In the genomic region with DNA sequence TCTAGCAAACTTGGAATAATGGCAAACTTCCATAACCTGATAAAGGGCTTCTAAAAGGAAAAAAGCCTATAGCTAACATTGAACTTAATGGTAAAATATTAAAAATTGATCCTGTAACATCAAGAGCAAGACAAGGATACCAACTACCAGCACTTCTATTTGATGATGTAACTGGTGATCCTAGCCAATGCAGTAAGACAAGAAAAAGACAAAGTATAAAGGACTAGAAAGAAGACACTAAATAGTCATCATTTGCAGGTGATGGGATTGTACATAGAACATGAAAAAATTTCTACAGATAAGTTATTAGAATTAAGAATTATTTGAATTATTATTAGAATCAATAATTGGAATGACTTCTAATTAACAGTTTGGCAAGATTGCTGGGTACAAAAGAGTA, we compare ENCODE assay signal across 30 cellular contexts.
"Had no signal": no experiment of that assay in that cellular context is flagged by ENCODE, and none has a peak within 500 bp of the region (broad histone marks: within the 10 kb centered on the region; RNA-seq: fewer than 3 reads in every experiment).

No MANE protein-coding gene starts in this region.

- H3K36me3 ChIP-seq: breast epithelium, cardiac muscle cell, colonic mucosa had no signal

- FAIRE-seq: frontal cortex had no signal

- H3K9me3 ChIP-seq: breast epithelium, colonic mucosa had no signal

- H3K27me3 Mint-ChIP-seq: activated T-cell treated with anti-CD3 and anti-CD28 coated beads, Interleukin-2, amount 50 U/mL, for 24 hours had no signal

- H3K4me3 ChIP-seq: ascending aorta, breast epithelium, cardiac muscle cell, colonic mucosa, heart left ventricle had no signal

- H3K4me3 Mint-ChIP-seq: activated CD4-positive, alpha-beta memory T cell treated with anti-CD3 and anti-CD28 coated beads, Interleukin-2, amount 10 ng/mL, durations not matched to agents 7 days and 5 days; activated CD4-positive, alpha-beta T cell treated with anti-CD3 and anti-CD28 coated beads, Interleukin-2, amount 10 ng/mL, durations not matched to agents 7 days and 5 days; activated naive CD4-positive, alpha-beta T cell treated with anti-CD3 and anti-CD28 coated beads, Interleukin-2, amount 10 ng/mL, durations not matched to agents 7 days and 5 days; activated naive CD8-positive, alpha-beta T cell treated with anti-CD3 and anti-CD28 coated beads, Interleukin-2, amount 10 ng/mL, durations not matched to agents 7 days and 5 days; activated T-cell treated with anti-CD3 and anti-CD28 coated beads, Interleukin-2, amount 50 U/mL, for 24 hours; activated T-cell treated with anti-CD3 and anti-CD28 coated beads, Interleukin-2, amount 50 U/mL, for 72 hours; brain; WTC11 had no signal

- H3K36me3 Mint-ChIP-seq: activated naive CD4-positive, alpha-beta T cell treated with anti-CD3 and anti-CD28 coated beads, Interleukin-2, amount 10 ng/mL, durations not matched to agents 7 days and 5 days; activated naive CD8-positive, alpha-beta T cell treated with anti-CD3 and anti-CD28 coated beads, Interleukin-2, amount 10 ng/mL, durations not matched to agents 7 days and 5 days had no signal

- H3K4me1 ChIP-seq: ascending aorta, breast epithelium, colonic mucosa had no signal

- H3K27me3 ChIP-seq: ascending aorta, breast epithelium, cardiac muscle cell, colonic mucosa had no signal

- H3K27ac Mint-ChIP-seq: activated CD4-positive, alpha-beta memory T cell treated with anti-CD3 and anti-CD28 coated beads, Interleukin-2, amount 10 ng/mL, durations not matched to agents 7 days and 5 days; activated CD4-positive, alpha-beta T cell treated with anti-CD3 and anti-CD28 coated beads, Interleukin-2, amount 10 ng/mL, durations not matched to agents 7 days and 5 days; activated naive CD4-positive, alpha-beta T cell treated with anti-CD3 and anti-CD28 coated beads, Interleukin-2, amount 10 ng/mL, durations not matched to agents 7 days and 5 days; activated naive CD4-positive, alpha-beta T cell treated with anti-CD3 and anti-CD28 coated beads, Interleukin-2, amount 50 U/mL, for 72 hours; activated naive CD8-positive, alpha-beta T cell treated with anti-CD3 and anti-CD28 coated beads, Interleukin-2, amount 10 ng/mL, durations not matched to agents 7 days and 5 days; activated T-cell treated with anti-CD3 and anti-CD28 coated beads, Interleukin-2, amount 50 U/mL, for 24 hours; activated T-cell treated with anti-CD3 and anti-CD28 coated beads, Interleukin-2, amount 50 U/mL, for 72 hours; brain; WTC11 had no signal

- DNase-seq: activated CD4-positive, alpha-beta memory T cell treated with anti-CD3 and anti-CD28 coated beads, Interleukin-2, amount 10 ng/mL, durations not matched to agents 7 days and 5 days; activated CD4-positive, alpha-beta T cell treated with anti-CD3 and anti-CD28 coated beads for 1 hour; activated CD4-positive, alpha-beta T cell treated with anti-CD3 and anti-CD28 coated beads for 4 hours; activated CD4-positive, alpha-beta T cell treated with anti-CD3 and anti-CD28 coated beads, Interleukin-2, amount 10 ng/mL, durations not matched to agents 7 days and 5 days; activated CD4-positive, alpha-beta T cell treated with anti-CD3 and anti-CD28 coated beads, Interleukin-2, amount 50 U/mL, for 4 hours; activated CD8-positive, alpha-beta memory T cell treated with anti-CD3 and anti-CD28 coated beads, Interleukin-2, amount 50 U/mL, for 48 hours; activated gamma-delta T cell; activated naive CD4-positive, alpha-beta T cell; activated naive CD4-positive, alpha-beta T cell treated with anti-CD3 and anti-CD28 coated beads, Interleukin-2, amount 10 ng/mL, durations not matched to agents 7 days and 5 days; activated naive CD8-positive, alpha-beta T cell treated with anti-CD3 and anti-CD28 coated beads, Interleukin-2, amount 10 ng/mL, durations not matched to agents 7 days and 5 days; activated T-cell treated with anti-CD3 and anti-CD28 coated beads for 4 hours; activated T-cell treated with anti-CD3 and anti-CD28 coated beads, Interleukin-2, amount 50 U/mL, for 24 hours; activated T-cell treated with anti-CD3 and anti-CD28 coated beads, Interleukin-2, amount 50 U/mL, for 72 hours; central memory CD4-positive, alpha-beta T cell; cerebellar nuclear complex; colonic mucosa; effector memory CD4-positive, alpha-beta T cell; foreskin fibroblast; glutamatergic neuron; heart left ventricle; T-helper 2 cell had no signal

- H3K27ac ChIP-seq: ascending aorta, breast epithelium, cardiac muscle cell, colonic mucosa, heart left ventricle, VCaP had no signal

- ATAC-seq: activated naive CD4-positive, alpha-beta T cell treated with anti-CD3 and anti-CD28 coated beads, Interleukin-2, amount 50 U/mL, for 72 hours; activated T-cell treated with anti-CD3 and anti-CD28 coated beads, Interleukin-2, amount 50 U/mL, for 72 hours; esophagus mucosa; heart left ventricle; WTC11 had no signal

- H3K4me1 Mint-ChIP-seq: activated CD4-positive, alpha-beta memory T cell treated with anti-CD3 and anti-CD28 coated beads, Interleukin-2, amount 10 ng/mL, durations not matched to agents 7 days and 5 days; activated CD4-positive, alpha-beta T cell treated with anti-CD3 and anti-CD28 coated beads, Interleukin-2, amount 10 ng/mL, durations not matched to agents 7 days and 5 days; activated naive CD4-positive, alpha-beta T cell treated with anti-CD3 and anti-CD28 coated beads, Interleukin-2, amount 10 ng/mL, durations not matched to agents 7 days and 5 days; activated naive CD8-positive, alpha-beta T cell treated with anti-CD3 and anti-CD28 coated beads, Interleukin-2, amount 10 ng/mL, durations not matched to agents 7 days and 5 days had no signal
